ENCODE assay signal across 8 cellular contexts in genomic region chr19:49875801-49876421, GRCh38. TPM values are rescaled to one million over a fixed set of nuclear protein-coding genes. Genes with fewer than 3 reads are reported as not detected.
A peak's percentile ranks its signal among the peaks of the same experiment; 100 is the strongest.
DNase-seq lines count a peak whose midpoint lies in the region; ATAC-seq and TF ChIP-seq lines count a peak whose summit lies in the region.

No MANE protein-coding gene starts in this region.

- H3K9me2 ChIP-seq in GM23248 (ENCODE audit: insufficient read depth) (no peaks in the 10 kb centered on the region), PC-9 (ENCODE audit: insufficient read depth) (no peaks in the 10 kb centered on the region)

- no peak overlapping the region for H3K27ac Mint-ChIP-seq in activated naive CD4-positive, alpha-beta T cell treated with anti-CD3 and anti-CD28 coated beads for 36 hours

- peaks cover 57% of the 10 kb centered on the region for H3K79me2 ChIP-seq in GM23248 (ENCODE audit: insufficient read depth)
- H3K79me2 ChIP-seq in PC-9 (ENCODE audit: low read depth): peaks cover 52% of the 10 kb centered on the region

- H3K4me3 Mint-ChIP-seq in activated naive CD4-positive, alpha-beta T cell treated with anti-CD3 and anti-CD28 coated beads for 36 hours: no peak overlapping the region

- no peaks in the 10 kb centered on the region for H3K27me3 Mint-ChIP-seq in activated naive CD4-positive, alpha-beta T cell treated with anti-CD3 and anti-CD28 coated beads for 36 hours (ENCODE audit: low read depth)

- H3K27me3 ChIP-seq in GM23248 (replicated peaks; ENCODE audit: insufficient read depth) (no peaks in the 10 kb centered on the region), PC-9 (ENCODE audit: insufficient read depth, low read depth) (no peaks in the 10 kb centered on the region), heart right ventricle (no peaks in the 10 kb centered on the region), psoas muscle (ENCODE audit: insufficient read depth in 3 of 3, low read length in 2 of 3) (no peaks in the 10 kb centered on the region)

- H3K27ac ChIP-seq in GM23248 (peak overlapping the region; percentile 95), PC-9 (peak overlapping the region; percentile 92), heart right ventricle (peak overlapping the region; percentile 91 to 99 (median 98)), psoas muscle (peak overlapping the region; percentile 92)

- H2AFZ ChIP-seq in GM23248: peak overlapping the region; percentile 82
- H2AFZ ChIP-seq in PC-9: peak overlapping the region; percentile 86

- H3F3A ChIP-seq in GM23248 (ENCODE audit: insufficient read depth) (no peaks in the 10 kb centered on the region), PC-9 (ENCODE audit: insufficient read depth, low read depth) (peaks cover 21% of the 10 kb centered on the region; the same call in 1 of the 2 replicates)

- 0 to 1% methylated on average over 27 to 28 of the region's 28 CpGs for WGBS in GM23248 (ENCODE audit: low coverage in 1 of 2, low lambda C conversion rate in 2 of 2, missing lambda C conversion rate in 2 of 2), 2 experiments
- 1% methylated on average over 28 of the region's 28 CpGs for WGBS in heart right ventricle, 2 donors
- WGBS in psoas muscle, 3 donors: 0 to 1% (median 1%) methylated on average over 23 to 28 of the region's 28 CpGs

- H3K36me3 ChIP-seq in GM23248 (ENCODE audit: low read depth) (0 out of 2 replicates have a peak, but pooled peaks cover 2% of the 10 kb centered on the region), PC-9 (ENCODE audit: low read depth) (0 out of 2 replicates have a peak, but pooled peaks cover 14% of the 10 kb centered on the region), heart right ventricle (peaks cover 0 to 44% (median 25%) of the 10 kb centered on the region in 9 donors), psoas muscle (ENCODE audit: insufficient read depth in 1 of 2, low read depth in 1 of 2) (peaks cover 0 to 48% of the 10 kb centered on the region in 2 donors)

- peak overlapping the region; percentile 98 for H3K9ac ChIP-seq in GM23248

- H3K9me3 Mint-ChIP-seq in activated naive CD4-positive, alpha-beta T cell treated with anti-CD3 and anti-CD28 coated beads for 36 hours: no peaks in the 10 kb centered on the region

- peaks cover 34% of the 10 kb centered on the region for H3K4me1 Mint-ChIP-seq in activated naive CD4-positive, alpha-beta T cell treated with anti-CD3 and anti-CD28 coated beads for 36 hours (ENCODE audit: low read depth)

- H4K20me1 ChIP-seq in GM23248 (ENCODE audit: insufficient read depth) (no peaks in the 10 kb centered on the region), PC-9 (ENCODE audit: insufficient read depth) (peaks cover 36% of the 10 kb centered on the region)

- in situ Hi-C loops in ACHN (cut with HindIII; ENCODE audit: low pct_ligation_motif_present, low pct_unique_long_range_greater_than_20kb, low sequenced_read_pairs): no loop called here
- in situ Hi-C loops in GM23248 (cut with MboI): no loop called here

- DNase-seq in ACHN (peak; percentile 42), GM23248 (peak; percentile 68), PC-9 (no peak), heart right ventricle (peak; percentile 72 to 74), psoas muscle (peak; percentile 64 to 87)
- DNase-seq in activated naive CD4-positive, alpha-beta T cell treated with anti-CD3 and anti-CD28 coated beads for 36 hours: peak; percentile 61

- H3K36me3 Mint-ChIP-seq in activated naive CD4-positive, alpha-beta T cell treated with anti-CD3 and anti-CD28 coated beads for 36 hours (ENCODE audit: low read depth): peaks cover 11% of the 10 kb centered on the region

- H3K9me3 ChIP-seq in GM23248 (ENCODE audit: low read depth) (no peaks in the 10 kb centered on the region), PC-9 (ENCODE audit: insufficient read depth, low read depth) (no peaks in the 10 kb centered on the region), heart right ventricle (no peaks in the 10 kb centered on the region), psoas muscle (no peaks in the 10 kb centered on the region)

- H3K4me1 ChIP-seq in GM23248 (ENCODE audit: insufficient read depth) (peaks cover 10% of the 10 kb centered on the region), PC-9 (replicated peaks; ENCODE audit: insufficient read depth) (peaks cover 22% of the 10 kb centered on the region), heart right ventricle (peaks cover 9 to 36% (median 26%) of the 10 kb centered on the region in 9 donors), psoas muscle (peaks cover 35% of the 10 kb centered on the region)

- BruUV-seq in PC-9 (replicated peaks; lab: Mats Ljungman, UMichigan): no TSS peak

- H3K4me2 ChIP-seq in GM23248 (ENCODE audit: unreplicated experiment): peak overlapping the region; percentile 93
- H3K4me2 ChIP-seq in PC-9: peak overlapping the region; percentile 95

- CTCF ChIA-PET in PC-9 (lab: Charles Lee): no interaction called here
- CTCF ChIA-PET in activated naive CD4-positive, alpha-beta T cell treated with anti-CD3 and anti-CD28 coated beads for 36 hours (lab: Charles Lee): interaction anchor here (1.3 kb wide), 1 partner anchor 14 kb away, joined by 3 read pairs; no protein-coding TSS in a partner anchor

- H3K4me3 ChIP-seq in GM23248 (peak overlapping the region; percentile 96), PC-9 (peak overlapping the region; percentile 79), heart right ventricle (peak overlapping the region; percentile 61 to 95 (median 81)), psoas muscle (peak overlapping the region; percentile 69)

- POLR2A ChIA-PET in PC-9 (lab: Charles Lee; ENCODE audit: unreplicated experiment): interaction anchor here (0.6 to 0.7 kb wide), 2 partner anchors 8 to 423 kb away, joined by 3 to 4 read pairs; partner anchors contain the start of gene ALDH16A1

- intact Hi-C loops in PC-9 (cut with micrococcal nuclease; ENCODE audit: unreplicated experiment) (loop anchor here (2.0 to 5.0 kb wide), 10 partner anchors 51 to 513 kb away; partner anchors contain the start of genes AP2A1, ATF5, DKKL1 and MYH14), heart right ventricle (cut with DNase I) (loop anchor here in 4 of 10 donors (1.0 to 5.0 kb wide), 7 partner anchors 25 to 379 kb away; partner anchors contain the start of genes AP2A1 (in 2 of the 4), ATF5 (in 1 of the 4), FUZ (in 1 of the 4) and NUP62 (in 1 of the 4)), psoas muscle (cut with DNase I) (loop anchor here (2.0 to 5.0 kb wide), 2 partner anchors 57 to 379 kb away; partner anchors contain the start of genes MED25 (in 1 of the 2) and RPS11 (in 1 of the 2))
- intact Hi-C loops in activated naive CD4-positive, alpha-beta T cell treated with anti-CD3 and anti-CD28 coated beads for 36 hours (cut with micrococcal nuclease): loop anchor here (1.0 to 10.0 kb wide), 5 partner anchors 199 to 541 kb away; partner anchors contain the start of genes BCL2L12, CD37, IRF3 and PRMT1

- TF ChIP-seq CTCF in PC-9 (conservative IDR thresholded peaks at IDR 0.05) (no peak), heart right ventricle (IDR thresholded peaks at IDR 0.05) (no peak), psoas muscle (IDR thresholded peaks at IDR 0.05) (no peak)

- ATAC-seq in heart right ventricle (peak in 6 of 8 donors; percentile 7 to 26 (median 10)), psoas muscle (peak in 1 of 4 donors; percentile 21), HG02981 (IDR thresholded peaks at IDR 0.05; ENCODE audit: unreplicated experiment) (no peak), GM21390 (IDR thresholded peaks at IDR 0.05; ENCODE audit: unreplicated experiment) (no peak)

RNA-seq across cellular contexts. Expression of gene AKT1S1, which starts 1.2 kb away (rescaled TPM):
- total RNA-seq in GM23248 (2014; rRNA removed; shearing (Covaris generic)): 11.6 and 17.3 TPM in 2 replicates
- polyA plus RNA-seq in GM23248 (2016; fragmentation: Nextera tagmentation; extraction: Ambion mirVana) (60.4 and 65.2 TPM in 2 replicates), heart right ventricle (10 to 100 TPM; 42.6 to 48.1 TPM), psoas muscle (100 to 1,000 TPM in 1 of 3 donors, 10 to 100 TPM in 2; 48.0 to 103 (median 76.0) TPM)
- total RNA-seq in PC-9 (2021) (109 and 143 TPM in 2 replicates), heart right ventricle (10 to 100 TPM; 26.0 to 51.9 (median 32.4) TPM), psoas muscle (10 to 100 TPM; 56.0 to 82.8 (median 57.2) TPM)
- 10 to 100 TPM; 13.3 to 14.2 TPM for total RNA-seq in activated naive CD4-positive, alpha-beta T cell treated with anti-CD3 and anti-CD28 coated beads for 36 hours

RNA-seq across cellular contexts. Expression of gene TBC1D17, which starts 1.6 kb away (rescaled TPM):
- total RNA-seq in GM23248 (2014; rRNA removed; shearing (Covaris generic)): 6.3 and 6.6 TPM in 2 replicates
- polyA plus RNA-seq in GM23248 (2016; fragmentation: Nextera tagmentation; extraction: Ambion mirVana) (32.4 and 33.0 TPM in 2 replicates), heart right ventricle (10 to 100 TPM; 30.4 to 41.7 TPM), psoas muscle (10 to 100 TPM; 36.3 to 62.0 (median 52.6) TPM)
- total RNA-seq in PC-9 (2021) (52.1 and 62.3 TPM in 2 replicates), heart right ventricle (10 to 100 TPM; 40.6 to 57.9 (median 50.6) TPM), psoas muscle (100 to 1,000 TPM in 2 of 4 donors, 10 to 100 TPM in 2; 81.8 to 107 (median 94.8) TPM)
- total RNA-seq in activated naive CD4-positive, alpha-beta T cell treated with anti-CD3 and anti-CD28 coated beads for 36 hours: 10 to 100 TPM; 29.8 to 32.4 TPM

RNA-seq across cellular contexts. Expression of gene PNKP, which starts 8.5 kb away (rescaled TPM):
- total RNA-seq in GM23248 (2014; rRNA removed; shearing (Covaris generic)): 31.5 and 35.9 TPM in 2 replicates
- polyA plus RNA-seq in GM23248 (2016; fragmentation: Nextera tagmentation; extraction: Ambion mirVana) (32.7 and 42.2 TPM in 2 replicates), heart right ventricle (10 to 100 TPM; 31.8 to 91.7 TPM), psoas muscle (10 to 100 TPM; 16.7 to 31.9 (median 18.2) TPM)
- total RNA-seq in PC-9 (2021) (82.7 and 85.6 TPM in 2 replicates), heart right ventricle (10 to 100 TPM; 24.0 to 43.9 (median 34.6) TPM), psoas muscle (10 to 100 TPM; 20.6 to 28.2 (median 23.9) TPM)
- total RNA-seq in activated naive CD4-positive, alpha-beta T cell treated with anti-CD3 and anti-CD28 coated beads for 36 hours: 10 to 100 TPM; 64.4 to 65.9 TPM

RNA-seq across cellular contexts. Expression of gene IL4I1, which starts 20.8 kb away (rescaled TPM):
- total RNA-seq in GM23248 (2014; rRNA removed; shearing (Covaris generic)): not detected in 2 replicates
- polyA plus RNA-seq in GM23248 (2016; fragmentation: Nextera tagmentation; extraction: Ambion mirVana) (0.66 and 0.91 TPM in 2 replicates), heart right ventricle (under 1 TPM in 1 of 2 donors, not detected in 1; 0.33 TPM), psoas muscle (under 1 TPM; 0.05 to 0.46 (median 0.27) TPM)
- total RNA-seq in PC-9 (2021) (0.85 TPM in 1 of 2 replicates, not detected in the other), heart right ventricle (10 to 100 TPM in 1 of 10 donors, under 1 TPM in 7, not detected in 2; 0.26 to 26.9 (median 0.60) TPM), psoas muscle (1 to 10 TPM in 1 of 4 donors, under 1 TPM in 3; 0.21 to 3.3 (median 0.46) TPM)
- total RNA-seq in activated naive CD4-positive, alpha-beta T cell treated with anti-CD3 and anti-CD28 coated beads for 36 hours: 1 to 10 TPM; 7.2 to 7.5 TPM

RNA-seq across cellular contexts. Expression of gene PTOV1, which starts 25.0 kb away (rescaled TPM):
- 53.1 and 88.0 TPM in 2 replicates for total RNA-seq in GM23248 (2014; rRNA removed; shearing (Covaris generic))
- polyA plus RNA-seq in GM23248 (2016; fragmentation: Nextera tagmentation; extraction: Ambion mirVana) (88.9 and 91.7 TPM in 2 replicates), heart right ventricle (100 to 1,000 TPM; 107 to 220 TPM), psoas muscle (100 to 1,000 TPM in 2 of 3 donors, 10 to 100 TPM in 1; 72.1 to 122 (median 106) TPM)
- total RNA-seq in PC-9 (2021) (151 and 155 TPM in 2 replicates), heart right ventricle (100 to 1,000 TPM in 3 of 10 donors, 10 to 100 TPM in 7; 67.8 to 137 (median 90.0) TPM), psoas muscle (100 to 1,000 TPM in 3 of 4 donors, 10 to 100 TPM in 1; 93.2 to 189 (median 151) TPM)
- total RNA-seq in activated naive CD4-positive, alpha-beta T cell treated with anti-CD3 and anti-CD28 coated beads for 36 hours: 10 to 100 TPM; 66.0 to 68.0 TPM

Comparison
In these comparisons a context has a peak if more than half of its experiments do, and no peak if none do; other contexts are left out.
1. DNase-seq: peak in ACHN (single experiment), GM23248 (single experiment), activated naive CD4-positive, alpha-beta T cell treated with anti-CD3 and anti-CD28 coated beads for 36 hours (single experiment), heart right ventricle (2 of 2) and psoas muscle (2 of 2); none in PC-9 (0 of 2).
2. ATAC-seq: peak in heart right ventricle (6 of 8); none in HG02981 (single experiment) and GM21390 (single experiment).
3. Peak in every context shown above with its lines, with median percentiles within 50 percentile points of each other: H3K27ac ChIP-seq and H3K4me3 ChIP-seq.